In genomic region chr3:50246517-50246954, GRCh38 we compare ENCODE assay signal across 8 cellular contexts. TPM values are rescaled to one million over a fixed set of nuclear protein-coding genes. Genes with fewer than 3 reads are reported as not detected.
DNase-seq lines count a peak whose midpoint lies in the region; ATAC-seq and TF ChIP-seq lines count a peak whose summit lies in the region.

No MANE protein-coding gene starts in this region.

- peak; percentile 80 for TF ChIP-seq CTCF in C4-2B (conservative IDR thresholded peaks at IDR 0.05)
- peak; percentile 66 for TF ChIP-seq CTCF in LNCAP (IDR thresholded peaks at IDR 0.05)

- H3K4me1 Mint-ChIP-seq in naive thymus-derived CD8-positive, alpha-beta T cell: peaks cover 34 to 89% (median 82%) of the 10 kb centered on the region in 4 donors
- peaks cover 96% of the 10 kb centered on the region for H3K4me1 Mint-ChIP-seq in stimulated activated naive CD8-positive, alpha-beta T cell treated with anti-CD3 and anti-CD28 coated beads, Interleukin-15, amount 100 ng/mL, for 72 hours

- H3K27me3 Mint-ChIP-seq in naive thymus-derived CD8-positive, alpha-beta T cell: no peaks in the 10 kb centered on the region
- H3K27me3 Mint-ChIP-seq in stimulated activated naive CD8-positive, alpha-beta T cell treated with anti-CD3 and anti-CD28 coated beads, Interleukin-15, amount 100 ng/mL, for 72 hours: no peaks in the 10 kb centered on the region

- peak overlapping the region; percentile 6; the same call in 1 of the 2 replicates for H3K27ac ChIP-seq in C4-2B

- H3K27ac Mint-ChIP-seq in naive thymus-derived CD8-positive, alpha-beta T cell: peak overlapping the region; percentile 90 to 97 (median 95)
- peak overlapping the region; percentile 83 to 85 for H3K27ac Mint-ChIP-seq in stimulated activated naive CD8-positive, alpha-beta T cell treated with anti-CD3 and anti-CD28 coated beads, Interleukin-15, amount 100 ng/mL, for 72 hours

- DNase-seq in activated CD4-positive, alpha-beta T cell treated with anti-CD3 and anti-CD28 coated beads, Interleukin-2, amount 50 U/mL, for 4 hours: peak; percentile 75 to 81
- peak; percentile 75 for DNase-seq in effector CD4-positive, alpha-beta T cell
- DNase-seq in naive thymus-derived CD8-positive, alpha-beta T cell: peak in 9 of 10 donors; percentile 56 to 88 (median 79)
- DNase-seq in stimulated activated naive CD8-positive, alpha-beta T cell treated with anti-CD3 and anti-CD28 coated beads, Interleukin-15, amount 100 ng/mL, for 72 hours: peak; percentile 83 to 92
- no peak for DNase-seq in DMS 273 treated with DMSO at 0.1 percent for 48 hours (lab: John Stamatoyannopoulos, UW)

- H3K9me3 Mint-ChIP-seq in naive thymus-derived CD8-positive, alpha-beta T cell: no peaks in the 10 kb centered on the region
- no peaks in the 10 kb centered on the region for H3K9me3 Mint-ChIP-seq in stimulated activated naive CD8-positive, alpha-beta T cell treated with anti-CD3 and anti-CD28 coated beads, Interleukin-15, amount 100 ng/mL, for 72 hours

- POLR2A ChIA-PET in naive thymus-derived CD8-positive, alpha-beta T cell (lab: Charles Lee): interaction anchor here (0.5 to 4.0 kb wide), 14 partner anchors 8 to 53 kb away, joined by 3 to 72 read pairs (median 4); partner anchors contain the start of genes GNAI2, HYAL3, IFRD2 and NAA80

- peak; percentile 64 for ATAC-seq in GM21529 (IDR thresholded peaks at IDR 0.05; ENCODE audit: unreplicated experiment)
- ATAC-seq in naive thymus-derived CD8-positive, alpha-beta T cell: peak; percentile 78 to 85
- peak; percentile 90 for ATAC-seq in stimulated activated naive CD8-positive, alpha-beta T cell treated with anti-CD3 and anti-CD28 coated beads, Interleukin-15, amount 100 ng/mL, for 72 hours

- H3K36me3 Mint-ChIP-seq in naive thymus-derived CD8-positive, alpha-beta T cell: peaks cover 0 to 34% (median 0%) of the 10 kb centered on the region in 3 donors

- peak overlapping the region; percentile 72 to 89 (median 83) for H3K4me3 Mint-ChIP-seq in naive thymus-derived CD8-positive, alpha-beta T cell
- H3K4me3 Mint-ChIP-seq in stimulated activated naive CD8-positive, alpha-beta T cell treated with anti-CD3 and anti-CD28 coated beads, Interleukin-15, amount 100 ng/mL, for 72 hours: peak overlapping the region; percentile 86 to 91

RNA-seq across cellular contexts. Expression of gene GNAI2, which starts 10.5 kb away (rescaled TPM):
- total RNA-seq in naive thymus-derived CD8-positive, alpha-beta T cell: 100 to 1,000 TPM; 253 to 258 TPM
- 100 to 1,000 TPM; 405 to 534 (median 417) TPM for polyA plus RNA-seq in naive thymus-derived CD8-positive, alpha-beta T cell

RNA-seq across cellular contexts. Expression of gene SEMA3B, which starts 22.4 kb away (rescaled TPM):
- total RNA-seq in naive thymus-derived CD8-positive, alpha-beta T cell: 1 to 10 TPM; 1.0 to 1.1 TPM
- under 1 TPM in 1 of 3 donors, not detected in 2; 0.09 TPM for polyA plus RNA-seq in naive thymus-derived CD8-positive, alpha-beta T cell

RNA-seq across cellular contexts. Expression of gene LSMEM2, which starts 32.4 kb away (rescaled TPM):
- not detected for total RNA-seq in naive thymus-derived CD8-positive, alpha-beta T cell
- polyA plus RNA-seq in naive thymus-derived CD8-positive, alpha-beta T cell: under 1 TPM in 2 of 3 donors, not detected in 1; 0.15 to 0.21 TPM

RNA-seq across cellular contexts. Expression of gene SLC38A3, which starts 41.5 kb away (rescaled TPM):
- not detected for total RNA-seq in naive thymus-derived CD8-positive, alpha-beta T cell
- polyA plus RNA-seq in naive thymus-derived CD8-positive, alpha-beta T cell: not detected

RNA-seq across cellular contexts. Expression of gene IFRD2, which starts 45.7 kb away (rescaled TPM):
- total RNA-seq in naive thymus-derived CD8-positive, alpha-beta T cell: 10 to 100 TPM; 68.9 TPM
- 10 to 100 TPM; 59.4 to 69.7 (median 60.7) TPM for polyA plus RNA-seq in naive thymus-derived CD8-positive, alpha-beta T cell
